In genomic region chr7:108592633-108593277, GRCh38 we compare ENCODE assay signal across 1 cellular context.
TF ChIP-seq lines count a peak whose summit lies in the region.

No MANE protein-coding gene starts in this region.

TF ChIP-seq in Ishikawa, 13 proteins besides CTCF, POLR2A, EP300 and RAD21 (continued from another document):
- TF ChIP-seq USF1 (IDR thresholded peaks at IDR 0.05) (no peak), ZBTB7A (IDR thresholded peaks at IDR 0.05; ENCODE audit: low read depth) (no peak), TCF12 (IDR thresholded peaks at IDR 0.05; ENCODE audit: low read depth) (no peak), NFIC (IDR thresholded peaks at IDR 0.05) (no peak), TAF1 (IDR thresholded peaks at IDR 0.05; ENCODE audit: low read depth) (no peak), YY1 (IDR thresholded peaks at IDR 0.05; ENCODE audit: low read depth) (no peak), EGR1 (IDR thresholded peaks at IDR 0.05) (no peak), CREB1 (IDR thresholded peaks at IDR 0.05; ENCODE audit: low read depth) (no peak), FOXM1 (IDR thresholded peaks at IDR 0.05; ENCODE audit: borderline replicate concordance, low read depth) (no peak), TEAD4 (IDR thresholded peaks at IDR 0.05) (no peak), CEBPB (IDR thresholded peaks at IDR 0.05) (no peak), MAX (IDR thresholded peaks at IDR 0.05) (no peak)
